ENCODE assay signal across 23 cellular contexts in genomic region chr17:205817-206216, GRCh38. TPM values are rescaled to one million over a fixed set of nuclear protein-coding genes. Genes with fewer than 3 reads are reported as not detected.
"Had no signal": no experiment of that assay in that cellular context is flagged by ENCODE, and none has a peak within 500 bp of the region (broad histone marks: within the 10 kb centered on the region; RNA-seq: fewer than 3 reads in every experiment).

No MANE protein-coding gene starts in this region.

- H3K27ac Mint-ChIP-seq: effector memory CD8-positive, alpha-beta T cell; natural killer cell; progenitor cell of endocrine pancreas; stimulated activated naive B cell treated with anti-CD40 and anti-IgM and Interleukin-4, amounts not matched to agents 10 μg/mL and 1 μg/mL and 100 μg/mL, for 72 hours; stimulated activated naive CD8-positive, alpha-beta T cell treated with anti-CD3 and anti-CD28 coated beads, Interleukin-15, Interleukin-2, amounts not matched to agents 100 ng/mL and 50 ng/mL, for 24 hours had no signal

- H3K4me3 Mint-ChIP-seq: effector memory CD8-positive, alpha-beta T cell; immature natural killer cell; natural killer cell; stimulated activated naive B cell treated with anti-CD40 and anti-IgM and Interleukin-4, amounts not matched to agents 10 μg/mL and 1 μg/mL and 100 μg/mL, for 72 hours; stimulated activated naive CD8-positive, alpha-beta T cell treated with anti-CD3 and anti-CD28 coated beads, Interleukin-15, Interleukin-2, amounts not matched to agents 100 ng/mL and 50 ng/mL, for 24 hours had no signal

- H3K36me3 Mint-ChIP-seq: natural killer cell had no signal

- FAIRE-seq: endometrium, frontal cortex, pancreas, urothelium cell line had no signal

- H3K4me3 ChIP-seq: left ventricle myocardium inferior, lower lobe of right lung, pancreas, skin epidermis, thoracic aorta, tibial nerve, upper lobe of left lung had no signal

- H3K4me1 ChIP-seq: upper lobe of left lung had no signal

- H3K36me3 ChIP-seq: left ventricle myocardium inferior, lower lobe of right lung, neutrophil, thoracic aorta, tibial nerve, upper lobe of left lung had no signal

- H3K27me3 ChIP-seq: pancreas, tibial nerve, upper lobe of left lung had no signal

- ATAC-seq: effector memory CD8-positive, alpha-beta T cell; natural killer cell; stimulated activated naive B cell treated with anti-CD40 and anti-IgM and Interleukin-4, amounts not matched to agents 10 μg/mL and 1 μg/mL and 100 μg/mL, for 72 hours had no signal

- H3K4me1 Mint-ChIP-seq: immature natural killer cell; natural killer cell; stimulated activated naive B cell treated with anti-CD40 and anti-IgM and Interleukin-4, amounts not matched to agents 10 μg/mL and 1 μg/mL and 100 μg/mL, for 72 hours had no signal

- H3K27ac ChIP-seq: left ventricle myocardium inferior, lower lobe of right lung, neutrophil, pancreas, skin epidermis, thoracic aorta, tibial nerve, upper lobe of left lung had no signal

- H3K9me3 ChIP-seq: left ventricle myocardium inferior, lower lobe of right lung, neutrophil, pancreas, thoracic aorta had no signal

- DNase-seq: cortex of kidney; effector memory CD8-positive, alpha-beta T cell; hypothalamus; immature natural killer cell; islet precursor cell; left ventricle myocardium inferior; lower lobe of right lung; natural killer cell; stimulated activated CD4-positive, alpha-beta T cell treated with anti-CD3 and anti-CD28 coated beads, Interleukin-15, amount 100 ng/mL, for 24 hours; stimulated activated CD4-positive, alpha-beta T cell treated with anti-CD3 and anti-CD28 coated beads, Interleukin-2, amount 100 ng/mL, for 48 hours; stimulated activated naive B cell treated with anti-CD40 and anti-IgM and Interleukin-4, amounts not matched to agents 10 μg/mL and 1 μg/mL and 100 μg/mL, for 72 hours; upper lobe of left lung had no signal

RNA-seq across cellular contexts. Expression of gene DOC2B, which starts 24.4 kb away (rescaled TPM):
- total RNA-seq: fibroblast of villous mesenchyme had no signal
- polyA plus RNA-seq: immature natural killer cell had no signal
